Comparison of ENCODE assay signal across 19 cellular contexts in genomic region chr1:176754663-176755062, GRCh38.
"Had no signal": no experiment of that assay in that cellular context is flagged by ENCODE, and none has a peak within 500 bp of the region (broad histone marks: within the 10 kb centered on the region; RNA-seq: fewer than 3 reads in every experiment).

No MANE protein-coding gene starts in this region.

- ATAC-seq: activated CD4-positive, alpha-beta T cell treated with anti-CD3 and anti-CD28 coated beads for 36 hours; activated CD8-positive, alpha-beta T cell treated with anti-CD3 and anti-CD28 coated beads for 36 hours; activated T-cell treated with anti-CD3 and anti-CD28 coated beads, Interleukin-2, amount 50 U/mL, for 72 hours had no signal

- H3K4me3 Mint-ChIP-seq: activated CD4-positive, alpha-beta T cell treated with anti-CD3 and anti-CD28 coated beads for 36 hours; activated CD8-positive, alpha-beta T cell treated with anti-CD3 and anti-CD28 coated beads for 36 hours; activated naive CD4-positive, alpha-beta T cell treated with anti-CD3 and anti-CD28 coated beads, Interleukin-2, amount 10 ng/mL, durations not matched to agents 7 days and 5 days; activated naive CD8-positive, alpha-beta T cell treated with anti-CD3 and anti-CD28 coated beads for 36 hours; activated T-cell treated with anti-CD3 and anti-CD28 coated beads, Interleukin-2, amount 50 U/mL, for 72 hours had no signal

- DNase-seq: activated CD4-positive, alpha-beta T cell treated with anti-CD3 and anti-CD28 coated beads for 36 hours; activated CD4-positive, alpha-beta T cell treated with anti-CD3 and anti-CD28 coated beads, Interleukin-2, amount 50 U/mL, for 1 hour; activated CD8-positive, alpha-beta memory T cell treated with anti-CD3 and anti-CD28 coated beads, Interleukin-2, amount 50 U/mL, for 4 hours; activated CD8-positive, alpha-beta T cell treated with anti-CD3 and anti-CD28 coated beads for 36 hours; activated gamma-delta T cell treated with Interleukin-2 at 50 U/mL for 16 hours; activated naive CD4-positive, alpha-beta T cell treated with anti-CD3 and anti-CD28 coated beads, Interleukin-2, amount 10 ng/mL, durations not matched to agents 7 days and 5 days; activated naive CD8-positive, alpha-beta T cell treated with anti-CD3 and anti-CD28 coated beads for 36 hours; activated T-cell treated with anti-CD3 and anti-CD28 coated beads, Interleukin-2, amount 50 U/mL, for 72 hours; NCI-H1092; NCI-H1417 treated with DMSO at 0.1 percent for 48 hours; NCI-H187; NCI-H2081; NCI-H524 treated with DMSO at 0.1 percent for 48 hours; NCI-H748 treated with DMSO at 0.1 percent for 48 hours; SIG-M5; T-helper 1 cell had no signal

- H3K9me3 Mint-ChIP-seq: activated naive CD4-positive, alpha-beta T cell treated with anti-CD3 and anti-CD28 coated beads, Interleukin-2, amount 10 ng/mL, durations not matched to agents 7 days and 5 days; activated naive CD8-positive, alpha-beta T cell treated with anti-CD3 and anti-CD28 coated beads for 36 hours; activated T-helper 2 cell treated with anti-CD3 and anti-CD28 coated beads, Interferon-gamma antibody, Interleukin-2, Interleukin-4, amounts not matched to agents 10 μg/mL and 5 μg/mL and 100 μg/mL, durations not matched to agents 14 hours and 24 hours and 36 hours had no signal

- H3K36me3 Mint-ChIP-seq: activated naive CD4-positive, alpha-beta T cell treated with anti-CD3 and anti-CD28 coated beads, Interleukin-2, amount 10 ng/mL, durations not matched to agents 7 days and 5 days; activated naive CD8-positive, alpha-beta T cell treated with anti-CD3 and anti-CD28 coated beads for 36 hours had no signal

- H3K27ac ChIP-seq: KMS-11, VCaP had no signal

- H3K4me2 ChIP-seq: KMS-11 had no signal

- H3K27me3 Mint-ChIP-seq: activated CD4-positive, alpha-beta T cell treated with anti-CD3 and anti-CD28 coated beads for 36 hours; activated CD8-positive, alpha-beta T cell treated with anti-CD3 and anti-CD28 coated beads for 36 hours; activated naive CD4-positive, alpha-beta T cell treated with anti-CD3 and anti-CD28 coated beads, Interleukin-2, amount 10 ng/mL, durations not matched to agents 7 days and 5 days; activated naive CD8-positive, alpha-beta T cell treated with anti-CD3 and anti-CD28 coated beads for 36 hours had no signal

- H3K4me1 Mint-ChIP-seq: activated CD4-positive, alpha-beta T cell treated with anti-CD3 and anti-CD28 coated beads for 36 hours; activated naive CD4-positive, alpha-beta T cell treated with anti-CD3 and anti-CD28 coated beads, Interleukin-2, amount 10 ng/mL, durations not matched to agents 7 days and 5 days; activated naive CD8-positive, alpha-beta T cell treated with anti-CD3 and anti-CD28 coated beads for 36 hours had no signal

- H3K27ac Mint-ChIP-seq: activated CD4-positive, alpha-beta T cell treated with anti-CD3 and anti-CD28 coated beads for 36 hours; activated CD8-positive, alpha-beta T cell treated with anti-CD3 and anti-CD28 coated beads for 36 hours; activated naive CD4-positive, alpha-beta T cell treated with anti-CD3 and anti-CD28 coated beads, Interleukin-2, amount 10 ng/mL, durations not matched to agents 7 days and 5 days; activated naive CD8-positive, alpha-beta T cell treated with anti-CD3 and anti-CD28 coated beads for 36 hours; activated T-cell treated with anti-CD3 and anti-CD28 coated beads, Interleukin-2, amount 50 U/mL, for 72 hours; activated T-helper 2 cell treated with anti-CD3 and anti-CD28 coated beads, Interferon-gamma antibody, Interleukin-2, Interleukin-4, amounts not matched to agents 10 μg/mL and 5 μg/mL and 100 μg/mL, durations not matched to agents 14 hours and 24 hours and 36 hours had no signal

- H3K9ac ChIP-seq: KMS-11 had no signal
